In the genomic region with DNA sequence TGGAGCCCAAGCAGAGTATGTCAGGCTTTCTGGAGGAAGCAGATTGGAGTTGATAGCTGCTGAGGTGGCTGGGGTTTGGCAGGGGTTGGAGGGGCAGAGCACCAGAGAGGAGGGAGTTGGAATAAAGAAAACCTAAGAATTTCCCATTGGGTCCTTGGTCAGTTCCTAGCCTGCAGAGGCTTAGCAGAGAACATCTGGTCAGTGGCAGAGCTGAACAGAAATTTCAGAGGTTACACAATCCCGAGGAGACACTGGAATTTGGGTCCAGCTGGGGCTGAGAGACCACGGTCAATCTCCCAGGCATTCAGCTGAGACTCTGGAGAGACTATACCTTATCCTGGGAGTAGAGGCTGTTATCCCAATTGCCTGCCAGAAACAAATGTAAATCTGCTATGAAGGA, we compare ENCODE assay signal across 24 cellular contexts.
"Had no signal": no experiment of that assay in that cellular context is flagged by ENCODE, and none has a peak within 500 bp of the region (broad histone marks: within the 10 kb centered on the region; RNA-seq: fewer than 3 reads in every experiment).

No MANE protein-coding gene starts in this region.

- H3K27me3 ChIP-seq: brain microvascular endothelial cell, spleen, suprapubic skin, tibial artery had no signal

- ATAC-seq: activated T-cell treated with anti-CD3 and anti-CD28 coated beads, Interleukin-2, amount 50 U/mL, for 72 hours; effector memory CD8-positive, alpha-beta T cell; left lobe of liver; lower lobe of right lung; natural killer cell treated with Interleukin-12 subunit alpha and Interleukin-12 subunit beta and Interleukin-15 and Interleukin-18, amount 100 ng/mL, for 72 hours; right cardiac atrium; T-cell had no signal

- H3K27ac ChIP-seq: brain microvascular endothelial cell, lower lobe of right lung, spleen, suprapubic skin, tibial artery had no signal

- H3K4me3 ChIP-seq: lower lobe of right lung, spleen, suprapubic skin, tibial artery had no signal

- DNase-seq: activated CD4-positive, alpha-beta T cell treated with anti-CD3 and anti-CD28 coated beads for 4 hours; activated CD4-positive, alpha-beta T cell treated with anti-CD3 and anti-CD28 coated beads, Interleukin-2, amount 50 U/mL, for 4 hours; activated CD4-positive, CD25-positive, alpha-beta regulatory T cell; activated effector memory CD4-positive, alpha-beta T cell treated with Interleukin-2 at 50 U/mL for 16 hours; activated naive CD4-positive, alpha-beta T cell treated with Interleukin-2 at 50 U/mL for 16 hours; activated T-cell treated with anti-CD3 and anti-CD28 coated beads for 4 hours; activated T-cell treated with anti-CD3 and anti-CD28 coated beads, Interleukin-2, amount 50 U/mL, for 72 hours; amniotic stem cell; brain microvascular endothelial cell; cortex of kidney; effector memory CD8-positive, alpha-beta T cell; head of caudate nucleus; hypothalamus; kidney glomerular epithelial cell; lower lobe of right lung; mesendoderm; right cardiac atrium; spleen; stimulated activated naive CD4-positive, alpha-beta T cell; T-cell; tibial artery had no signal

- H3K4me1 ChIP-seq: lower lobe of right lung, spleen, suprapubic skin, tibial artery had no signal
